11 cellular contexts compared by ENCODE assay signal in genomic region chr17:63751806-63752205, GRCh38. TPM values are rescaled to one million over a fixed set of nuclear protein-coding genes. Genes with fewer than 3 reads are reported as not detected.
DNase-seq lines count a peak whose midpoint lies in the region; ATAC-seq and TF ChIP-seq lines count a peak whose summit lies in the region.
"Had no signal": no experiment of that assay in that cellular context is flagged by ENCODE, and none has a peak within 500 bp of the region (broad histone marks: within the 10 kb centered on the region; RNA-seq: fewer than 3 reads in every experiment).

No MANE protein-coding gene starts in this region.

- H3K27ac ChIP-seq in PC-3 (ENCODE audit: low read length): no peak overlapping the region
- H3K27ac ChIP-seq in mammary epithelial cell (ENCODE audit: insufficient read depth, low read depth, low read length): no peak overlapping the region
- H3K27ac ChIP-seq: vagina had no signal

- in situ Hi-C loops in mammary epithelial cell (cut with MboI; ENCODE audit: low sequenced_read_pairs in 2 of 2): no loop called here

- H3K27me3 ChIP-seq in PC-3 (ENCODE audit: low read length) (no peaks in the 10 kb centered on the region), mammary epithelial cell (ENCODE audit: insufficient read depth, low read length) (no peaks in the 10 kb centered on the region)
- H3K27me3 ChIP-seq: vagina had no signal

- dilution Hi-C loops in mammary epithelial cell (cut with HindIII; ENCODE audit: low sequenced_read_pairs): no loop called here

- DNase-seq in activated naive CD4-positive, alpha-beta T cell treated with anti-CD3 and anti-CD28 coated beads for 36 hours: peak; percentile 72
- DNase-seq in activated naive CD4-positive, alpha-beta T cell treated with anti-CD3 and anti-CD28 coated beads, Interleukin-2, amount 50 U/mL, for 16 hours: no peak
- DNase-seq in PC-3: no peak
- DNase-seq in mammary epithelial cell: no peak
- no peak for DNase-seq in stimulated activated naive B cell treated with anti-CD40 and anti-IgM and Interleukin-4, amounts not matched to agents 10 μg/mL and 1 μg/mL and 100 μg/mL, for 72 hours
- DNase-seq in AG20443 (ENCODE audit: low spot score): no peak
- DNase-seq: NCI-H146 had no signal

- H3K4me1 ChIP-seq in PC-3 (ENCODE audit: insufficient read depth, low read length): no peaks in the 10 kb centered on the region
- no peaks in the 10 kb centered on the region for H3K4me1 ChIP-seq in mammary epithelial cell (ENCODE audit: insufficient read depth, low read length)
- H3K4me1 ChIP-seq: vagina had no signal

- no peak for ATAC-seq in PC-3
- peak in 1 of 2 donors; percentile 64 for ATAC-seq in stimulated activated naive B cell treated with anti-CD40 and anti-IgM and Interleukin-4, amounts not matched to agents 10 μg/mL and 1 μg/mL and 100 μg/mL, for 72 hours (replicated peaks)
- no peak for ATAC-seq in SK-N-SH treated with all-trans-retinoic acid at 6 μM for 48 hours
- ATAC-seq in GM18858 (IDR thresholded peaks at IDR 0.05; ENCODE audit: unreplicated experiment): no peak

- no peaks in the 10 kb centered on the region for H4K20me1 ChIP-seq in PC-3 (ENCODE audit: low read length)
- no peaks in the 10 kb centered on the region for H4K20me1 ChIP-seq in mammary epithelial cell (ENCODE audit: insufficient read depth, low read length)

- intact Hi-C loops in activated naive CD4-positive, alpha-beta T cell treated with anti-CD3 and anti-CD28 coated beads for 36 hours (cut with micrococcal nuclease): loop anchor here (1.0 kb wide), 1 partner anchor 11 kb away; the partner anchor contains the start of gene STRADA
- intact Hi-C loops in PC-3 (cut with micrococcal nuclease) (no loop called here), mammary epithelial cell (cut with micrococcal nuclease) (no loop called here)

- no peaks in the 10 kb centered on the region for H3K27me3 Mint-ChIP-seq in activated naive CD4-positive, alpha-beta T cell treated with anti-CD3 and anti-CD28 coated beads for 36 hours (ENCODE audit: low read depth)
- no peaks in the 10 kb centered on the region for H3K27me3 Mint-ChIP-seq in stimulated activated naive B cell treated with anti-CD40 and anti-IgM and Interleukin-4, amounts not matched to agents 10 μg/mL and 1 μg/mL and 100 μg/mL, for 72 hours

- H3K4me3 Mint-ChIP-seq in activated naive CD4-positive, alpha-beta T cell treated with anti-CD3 and anti-CD28 coated beads for 36 hours: peak overlapping the region; percentile 62
- peak overlapping the region; percentile 9 to 31 for H3K4me3 Mint-ChIP-seq in stimulated activated naive B cell treated with anti-CD40 and anti-IgM and Interleukin-4, amounts not matched to agents 10 μg/mL and 1 μg/mL and 100 μg/mL, for 72 hours

- BruUV-seq in PC-3 (replicated peaks; lab: Mats Ljungman, UMichigan): TSS peak; percentile 25
- BruUV-seq in mammary epithelial cell (replicated peaks; lab: Mats Ljungman, UMichigan): TSS peak; percentile 32

- H3K36me3 ChIP-seq in PC-3 (ENCODE audit: low read depth, low read length) (peaks cover 66% of the 10 kb centered on the region), mammary epithelial cell (ENCODE audit: insufficient read depth, low read length) (peaks cover 47% of the 10 kb centered on the region)

- H3K79me2 ChIP-seq in PC-3 (ENCODE audit: low read length) (no peaks in the 10 kb centered on the region), mammary epithelial cell (ENCODE audit: insufficient read depth, low read length) (no peaks in the 10 kb centered on the region)

- CTCF ChIA-PET in activated naive CD4-positive, alpha-beta T cell treated with anti-CD3 and anti-CD28 coated beads for 36 hours (lab: Charles Lee): interaction anchor here (0.6 to 1.5 kb wide), 2 partner anchors 17 to 194 kb away, joined by 3 to 4 read pairs; no protein-coding TSS in a partner anchor
- CTCF ChIA-PET in PC-3 (lab: Charles Lee): no interaction called here
- CTCF ChIA-PET in mammary epithelial cell (lab: Charles Lee; ENCODE audit: low non-redundant PET): no interaction called here

- H3K4me2 ChIP-seq in PC-3 (ENCODE audit: low read length) (no peak overlapping the region), mammary epithelial cell (ENCODE audit: insufficient read depth, low read depth, low read length) (no peak overlapping the region)

- no peak overlapping the region for H2AFZ ChIP-seq in PC-3 (ENCODE audit: low read length)
- no peak overlapping the region for H2AFZ ChIP-seq in mammary epithelial cell (ENCODE audit: low read depth, low read length)

- WGBS in mammary epithelial cell (ENCODE audit: low coverage, missing lambda C conversion rate): 93% methylated on average over 8 of the region's 8 CpGs

- H3K36me3 Mint-ChIP-seq in activated naive CD4-positive, alpha-beta T cell treated with anti-CD3 and anti-CD28 coated beads for 36 hours (ENCODE audit: low read depth): peaks cover 40% of the 10 kb centered on the region
- H3K36me3 Mint-ChIP-seq in stimulated activated naive B cell treated with anti-CD40 and anti-IgM and Interleukin-4, amounts not matched to agents 10 μg/mL and 1 μg/mL and 100 μg/mL, for 72 hours: peaks cover 38 to 51% of the 10 kb centered on the region in 2 donors

- TF ChIP-seq CTCF in PC-3 (conservative IDR thresholded peaks at IDR 0.05; ENCODE audit: low read depth, low read length) (no peak), mammary epithelial cell (conservative IDR thresholded peaks at IDR 0.05 in 1 of 2, IDR thresholded peaks at IDR 0.05 in 1 of 2; ENCODE audit: extremely low read depth in 1 of 2, insufficient read depth in 1 of 2, low read depth in 1 of 2, low read length in 2 of 2) (no peak)

- no peaks in the 10 kb centered on the region for H3K9me3 Mint-ChIP-seq in activated naive CD4-positive, alpha-beta T cell treated with anti-CD3 and anti-CD28 coated beads for 36 hours
- no peaks in the 10 kb centered on the region for H3K9me3 Mint-ChIP-seq in stimulated activated naive B cell treated with anti-CD40 and anti-IgM and Interleukin-4, amounts not matched to agents 10 μg/mL and 1 μg/mL and 100 μg/mL, for 72 hours

- no peak overlapping the region for H3K9ac ChIP-seq in PC-3 (ENCODE audit: low read length)
- no peak overlapping the region for H3K9ac ChIP-seq in mammary epithelial cell (ENCODE audit: insufficient read depth, low read length)

- H3K4me3 ChIP-seq in PC-3 (ENCODE audit: low read length): no peak overlapping the region
- no peak overlapping the region for H3K4me3 ChIP-seq in mammary epithelial cell (replicated peaks in 1 of 3; ENCODE audit: insufficient read depth in 1 of 3, low read depth in 2 of 3, low read length in 3 of 3)
- H3K4me3 ChIP-seq: lung, vagina had no signal

- peaks cover 13% of the 10 kb centered on the region for H3K4me1 Mint-ChIP-seq in activated naive CD4-positive, alpha-beta T cell treated with anti-CD3 and anti-CD28 coated beads for 36 hours (ENCODE audit: low read depth)
- H3K4me1 Mint-ChIP-seq in stimulated activated naive B cell treated with anti-CD40 and anti-IgM and Interleukin-4, amounts not matched to agents 10 μg/mL and 1 μg/mL and 100 μg/mL, for 72 hours: peaks cover 4 to 13% of the 10 kb centered on the region in 2 donors

- POLR2A ChIA-PET in PC-3 (lab: Charles Lee; ENCODE audit: unreplicated experiment): no interaction called here

- no peaks in the 10 kb centered on the region for H3F3A ChIP-seq in PC-3 (ENCODE audit: low read length, unreplicated experiment)

- H3K9me2 ChIP-seq in PC-3 (replicated peaks; ENCODE audit: low read length): no peaks in the 10 kb centered on the region

- H3K27ac Mint-ChIP-seq in activated naive CD4-positive, alpha-beta T cell treated with anti-CD3 and anti-CD28 coated beads for 36 hours: peak overlapping the region; percentile 84
- peak overlapping the region; percentile 28 for H3K27ac Mint-ChIP-seq in stimulated activated naive B cell treated with anti-CD40 and anti-IgM and Interleukin-4, amounts not matched to agents 10 μg/mL and 1 μg/mL and 100 μg/mL, for 72 hours

- no peaks in the 10 kb centered on the region for H3K9me3 ChIP-seq in PC-3 (ENCODE audit: low read length)
- no peaks in the 10 kb centered on the region for H3K9me3 ChIP-seq in mammary epithelial cell (replicated peaks; ENCODE audit: insufficient read depth, low read length)
- H3K9me3 ChIP-seq: vagina had no signal

TF ChIP-seq in SK-N-SH treated with all-trans-retinoic acid at 6 μM for 48 hours, 23 proteins besides CTCF, POLR2A, EP300 and RAD21:
- TF ChIP-seq ARNTL (CRISPR knock-in tag; IDR thresholded peaks at IDR 0.05; ENCODE audit: borderline replicate concordance, low read depth) (no peak), ISL1 (CRISPR knock-in tag; IDR thresholded peaks at IDR 0.05) (no peak), GLIS3 (CRISPR knock-in tag; IDR thresholded peaks at IDR 0.05) (no peak), PPARA (CRISPR knock-in tag; IDR thresholded peaks at IDR 0.05; ENCODE audit: borderline replicate concordance) (no peak), BACH2 (CRISPR knock-in tag; IDR thresholded peaks at IDR 0.05; ENCODE audit: borderline replicate concordance) (no peak)

RNA-seq across cellular contexts. Expression of gene STRADA, which starts 10.2 kb away (rescaled TPM):
- 10 to 100 TPM; 73.2 to 76.3 TPM for total RNA-seq in activated naive CD4-positive, alpha-beta T cell treated with anti-CD3 and anti-CD28 coated beads for 36 hours
- total RNA-seq in PC-3 (2014; rRNA removed) (17.9 and 26.3 TPM in 2 replicates), mammary epithelial cell (10 to 100 TPM; 34.3 to 38.9 TPM)
- polyA plus RNA-seq in mammary epithelial cell: 24.7 TPM
- 46.4 TPM for polyA minus RNA-seq in mammary epithelial cell

RNA-seq across cellular contexts. Expression of gene CCDC47, which starts 21.6 kb away (rescaled TPM):
- 10 to 100 TPM; 40.5 to 42.1 TPM for total RNA-seq in activated naive CD4-positive, alpha-beta T cell treated with anti-CD3 and anti-CD28 coated beads for 36 hours
- total RNA-seq in PC-3 (2014; rRNA removed) (147 and 163 TPM in 2 replicates), mammary epithelial cell (10 to 100 TPM; 60.5 to 74.7 TPM)
- 44.7 TPM for polyA plus RNA-seq in mammary epithelial cell
- polyA minus RNA-seq in mammary epithelial cell: 48.7 TPM

RNA-seq across cellular contexts. Expression of gene DDX42, which starts 22.2 kb away (rescaled TPM):
- total RNA-seq in activated naive CD4-positive, alpha-beta T cell treated with anti-CD3 and anti-CD28 coated beads for 36 hours: 10 to 100 TPM; 91.7 to 92.9 TPM
- total RNA-seq in PC-3 (2014; rRNA removed) (72.4 and 89.0 TPM in 2 replicates), mammary epithelial cell (100 to 1,000 TPM in 1 of 2 donors, 10 to 100 TPM in 1; 63.2 to 112 TPM)
- polyA plus RNA-seq in mammary epithelial cell: 44.7 TPM
- polyA minus RNA-seq in mammary epithelial cell: 163 TPM

RNA-seq across cellular contexts. Expression of gene LIMD2, which starts 51.9 kb away (rescaled TPM):
- 100 to 1,000 TPM; 121 TPM for total RNA-seq in activated naive CD4-positive, alpha-beta T cell treated with anti-CD3 and anti-CD28 coated beads for 36 hours
- total RNA-seq in PC-3 (2014; rRNA removed) (19.4 and 43.0 TPM in 2 replicates), mammary epithelial cell (1 to 10 TPM in 1 of 2 donors, under 1 TPM in 1; 0.87 to 1.3 TPM)
- 0.57 TPM for polyA plus RNA-seq in mammary epithelial cell
- not detected for polyA minus RNA-seq in mammary epithelial cell
